In genomic region chr20:24842591-24843442, GRCh38 we compare ENCODE assay signal across 8 cellular contexts.
A peak's percentile ranks its signal among the peaks of the same experiment; 100 is the strongest.
DNase-seq lines count a peak whose midpoint lies in the region; ATAC-seq and TF ChIP-seq lines count a peak whose summit lies in the region.

No MANE protein-coding gene starts in this region.

- DNase-seq in islet precursor cell, result peak; percentile 28
- no peak for DNase-seq in activated T-helper 2 cell treated with anti-CD3 and anti-CD28 coated beads, Interferon-gamma antibody, Interleukin-2, Interleukin-4, amounts not matched to agents 10 μg/mL and 5 μg/mL and 100 μg/mL, durations not matched to agents 14 hours and 24 hours and 36 hours (ENCODE audit: low spot score)
- DNase-seq in left ventricle myocardium superior, result no peak
- DNase-seq in NCI-H226, result no peak
- DNase-seq in neural progenitor cell (ENCODE audit: low spot score), result no peak

- no peak overlapping the region for H3K4me3 ChIP-seq in neural progenitor cell

- no peaks in the 10 kb centered on the region for H3K4me1 Mint-ChIP-seq in activated T-helper 2 cell treated with anti-CD3 and anti-CD28 coated beads, Interferon-gamma antibody, Interleukin-2, Interleukin-4, amounts not matched to agents 10 μg/mL and 5 μg/mL and 100 μg/mL, durations not matched to agents 14 hours and 24 hours and 36 hours (ENCODE audit: low read depth)
- no peaks in the 10 kb centered on the region for H3K4me1 Mint-ChIP-seq in neural progenitor cell

- no peaks in the 10 kb centered on the region for H3K36me3 ChIP-seq in neural progenitor cell

- TF ChIP-seq CTCF in neural progenitor cell (IDR thresholded peaks at IDR 0.05), result no peak

- no peaks in the 10 kb centered on the region for H3K79me2 ChIP-seq in neural progenitor cell (ENCODE audit: low read depth)

- H3K9me3 ChIP-seq in neural progenitor cell (ENCODE audit: low read depth), result no peaks in the 10 kb centered on the region

- intact Hi-C loops in activated T-helper 2 cell treated with anti-CD3 and anti-CD28 coated beads, Interferon-gamma antibody, Interleukin-2, Interleukin-4, amounts not matched to agents 10 μg/mL and 5 μg/mL and 100 μg/mL, durations not matched to agents 14 hours and 24 hours and 36 hours (cut with micrococcal nuclease), result no loop called here
- intact Hi-C loops in left ventricle myocardium superior (cut with micrococcal nuclease), result no loop called here

- peak; percentile 92 for ATAC-seq in GM18499 (IDR thresholded peaks at IDR 0.05; ENCODE audit: insufficient read depth, unreplicated experiment)
- peak; percentile 93 for ATAC-seq in GM21528 (IDR thresholded peaks at IDR 0.05; ENCODE audit: low FRiP score, unreplicated experiment)
- peak; percentile 91 for ATAC-seq in HG03520 (IDR thresholded peaks at IDR 0.05; ENCODE audit: unreplicated experiment)
- ATAC-seq in left ventricle myocardium superior, result no peak

- peaks cover 6% of the 10 kb centered on the region for H3K9me3 Mint-ChIP-seq in activated T-helper 2 cell treated with anti-CD3 and anti-CD28 coated beads, Interferon-gamma antibody, Interleukin-2, Interleukin-4, amounts not matched to agents 10 μg/mL and 5 μg/mL and 100 μg/mL, durations not matched to agents 14 hours and 24 hours and 36 hours
- peaks cover 9% of the 10 kb centered on the region for H3K9me3 Mint-ChIP-seq in neural progenitor cell

- no peak overlapping the region for H3K4me3 Mint-ChIP-seq in activated T-helper 2 cell treated with anti-CD3 and anti-CD28 coated beads, Interferon-gamma antibody, Interleukin-2, Interleukin-4, amounts not matched to agents 10 μg/mL and 5 μg/mL and 100 μg/mL, durations not matched to agents 14 hours and 24 hours and 36 hours (ENCODE audit: low read depth)
- H3K4me3 Mint-ChIP-seq in neural progenitor cell, result no peak overlapping the region

- H3K27ac ChIP-seq in neural progenitor cell, result no peak overlapping the region

- no peak overlapping the region for H3K4me2 ChIP-seq in neural progenitor cell

- H3K27me3 ChIP-seq in neural progenitor cell, result no peaks in the 10 kb centered on the region

- no peaks in the 10 kb centered on the region for H4K20me1 ChIP-seq in neural progenitor cell (ENCODE audit: low read depth)

- H3K4me1 ChIP-seq in neural progenitor cell, result peaks cover 4% of the 10 kb centered on the region

- H3F3A ChIP-seq in neural progenitor cell (ENCODE audit: low read depth), result peaks cover 3% of the 10 kb centered on the region

- no peak overlapping the region for H2AFZ ChIP-seq in neural progenitor cell (replicated peaks)

- no peak overlapping the region for H3K27ac Mint-ChIP-seq in activated T-helper 2 cell treated with anti-CD3 and anti-CD28 coated beads, Interferon-gamma antibody, Interleukin-2, Interleukin-4, amounts not matched to agents 10 μg/mL and 5 μg/mL and 100 μg/mL, durations not matched to agents 14 hours and 24 hours and 36 hours
- no peak overlapping the region for H3K27ac Mint-ChIP-seq in neural progenitor cell

- H3K27me3 Mint-ChIP-seq in activated T-helper 2 cell treated with anti-CD3 and anti-CD28 coated beads, Interferon-gamma antibody, Interleukin-2, Interleukin-4, amounts not matched to agents 10 μg/mL and 5 μg/mL and 100 μg/mL, durations not matched to agents 14 hours and 24 hours and 36 hours (ENCODE audit: low read depth), result peaks cover 18% of the 10 kb centered on the region
- no peaks in the 10 kb centered on the region for H3K27me3 Mint-ChIP-seq in neural progenitor cell (ENCODE audit: insufficient read depth, low read depth)

- no peaks in the 10 kb centered on the region for H3K36me3 Mint-ChIP-seq in activated T-helper 2 cell treated with anti-CD3 and anti-CD28 coated beads, Interferon-gamma antibody, Interleukin-2, Interleukin-4, amounts not matched to agents 10 μg/mL and 5 μg/mL and 100 μg/mL, durations not matched to agents 14 hours and 24 hours and 36 hours (ENCODE audit: low read depth)
- H3K36me3 Mint-ChIP-seq in neural progenitor cell, result no peaks in the 10 kb centered on the region

- no peak overlapping the region for H3K9ac ChIP-seq in neural progenitor cell
